Comparison of ENCODE assay signal across 13 cellular contexts in the genomic region with DNA sequence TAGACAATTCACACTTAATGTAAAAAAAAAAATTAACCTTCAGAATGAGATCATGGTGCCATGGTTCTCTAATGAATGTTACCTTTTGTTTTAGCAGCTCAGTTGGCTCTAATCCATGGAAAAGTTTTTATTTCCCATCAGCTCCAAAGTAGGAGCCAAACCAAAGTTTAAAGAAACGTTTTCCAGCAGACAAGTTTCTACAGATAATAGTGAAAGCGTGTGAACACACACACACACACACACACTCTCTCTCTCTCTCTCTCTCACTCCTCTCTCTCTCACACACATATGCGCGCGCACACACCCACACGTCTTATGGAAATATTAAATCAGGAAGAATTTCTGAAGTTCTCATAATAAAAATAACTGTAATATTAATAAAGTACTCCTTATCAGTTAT. TPM values are rescaled to one million over a fixed set of nuclear protein-coding genes. Genes with fewer than 3 reads are reported as not detected.
A peak's percentile ranks its signal among the peaks of the same experiment; 100 is the strongest.
DNase-seq lines count a peak whose midpoint lies in the region; ATAC-seq and TF ChIP-seq lines count a peak whose summit lies in the region.
"Had no signal": no experiment of that assay in that cellular context is flagged by ENCODE, and none has a peak within 500 bp of the region (broad histone marks: within the 10 kb centered on the region; RNA-seq: fewer than 3 reads in every experiment).

No MANE protein-coding gene starts in this region.

- H3K27me3 ChIP-seq in body of pancreas (no peaks in the 10 kb centered on the region), left lung (no peaks in the 10 kb centered on the region), suprapubic skin (no peaks in the 10 kb centered on the region), upper lobe of left lung (no peaks in the 10 kb centered on the region)

- CTCF ChIA-PET in activated CD4-positive, alpha-beta T cell treated with anti-CD3 and anti-CD28 coated beads, Interleukin-2, amount 10 ng/mL, durations not matched to agents 7 days and 5 days (lab: Charles Lee), result interaction anchor here (0.6 to 1.1 kb wide), 4 partner anchors 17 to 150 kb away, joined by 3 read pairs; no protein-coding TSS in a partner anchor

- H3K9me3 ChIP-seq in body of pancreas, result no peaks in the 10 kb centered on the region
- H3K9me3 ChIP-seq in left lung, result no peaks in the 10 kb centered on the region
- no peaks in the 10 kb centered on the region for H3K9me3 ChIP-seq in suprapubic skin
- H3K9me3 ChIP-seq in upper lobe of left lung, result no peaks in the 10 kb centered on the region
- H3K9me3 ChIP-seq: mucosa of descending colon had no signal

- DNase-seq in activated CD4-positive, alpha-beta T cell treated with anti-CD3 and anti-CD28 coated beads, Interleukin-2, amount 10 ng/mL, durations not matched to agents 7 days and 5 days, result no peak
- no peak for DNase-seq in activated CD4-positive, alpha-beta T cell treated with anti-CD3 and anti-CD28 coated beads for 1 hour
- no peak for DNase-seq in body of pancreas
- no peak for DNase-seq in left lung
- no peak for DNase-seq in suprapubic skin (ENCODE audit: low spot score in 2 of 2)
- DNase-seq in upper lobe of left lung, result no peak
- DNase-seq: activated naive CD4-positive, alpha-beta T cell treated with Interleukin-2 at 50 U/mL for 16 hours; effector CD4-positive, alpha-beta T cell; mucosa of descending colon; NCI-H1105; NCI-H510A treated with DMSO at 0.1 percent for 48 hours had no signal

- POLR2A ChIA-PET in activated CD4-positive, alpha-beta T cell treated with anti-CD3 and anti-CD28 coated beads, Interleukin-2, amount 10 ng/mL, durations not matched to agents 7 days and 5 days (lab: Charles Lee), result no interaction called here

- peak overlapping the region; percentile 61 for H3K27ac Mint-ChIP-seq in activated CD4-positive, alpha-beta T cell treated with anti-CD3 and anti-CD28 coated beads, Interleukin-2, amount 10 ng/mL, durations not matched to agents 7 days and 5 days

- TF ChIP-seq EP300 in suprapubic skin (IDR thresholded peaks at IDR 0.05), result no peak
- no peak for TF ChIP-seq EP300 in upper lobe of left lung (IDR thresholded peaks at IDR 0.05)

- TF ChIP-seq CTCF in body of pancreas (IDR thresholded peaks at IDR 0.05), result no peak
- TF ChIP-seq CTCF in left lung (IDR thresholded peaks at IDR 0.05), result no peak
- no peak for TF ChIP-seq CTCF in suprapubic skin (IDR thresholded peaks at IDR 0.05)
- no peak for TF ChIP-seq CTCF in upper lobe of left lung (IDR thresholded peaks at IDR 0.05)

- H3K4me3 ChIP-seq in body of pancreas, result no peak overlapping the region
- no peak overlapping the region for H3K4me3 ChIP-seq in left lung
- no peak overlapping the region for H3K4me3 ChIP-seq in suprapubic skin
- no peak overlapping the region for H3K4me3 ChIP-seq in upper lobe of left lung
- H3K4me3 ChIP-seq: mucosa of descending colon had no signal

- H3K4me1 ChIP-seq in body of pancreas (peaks cover 40% of the 10 kb centered on the region), left lung (peaks cover 12 to 51% of the 10 kb centered on the region in 2 donors), suprapubic skin (peaks cover 56% of the 10 kb centered on the region), upper lobe of left lung (peaks cover 28 to 53% (median 39%) of the 10 kb centered on the region in 4 donors)

- H3K27ac ChIP-seq in body of pancreas, result peak overlapping the region in 1 of 4 donors; percentile 62
- peak overlapping the region; percentile 30 to 45 for H3K27ac ChIP-seq in left lung
- H3K27ac ChIP-seq in suprapubic skin, result peak overlapping the region; percentile 76
- H3K27ac ChIP-seq in upper lobe of left lung, result peak overlapping the region in 2 of 4 donors; percentile 32 to 35

- 61 to 68% methylated on average over 6 of the region's 6 CpGs for WGBS in body of pancreas, 2 donors
- WGBS in suprapubic skin, result 31% methylated on average over 6 of the region's 6 CpGs
- 69 to 72% methylated on average over 6 of the region's 6 CpGs for WGBS in upper lobe of left lung, 2 donors

- intact Hi-C loops in body of pancreas (cut with DNase I) (no loop called here), left lung (cut with DNase I) (no loop called here)

- no peaks in the 10 kb centered on the region for H3K36me3 ChIP-seq in body of pancreas (replicated peaks in 1 of 2; ENCODE audit: insufficient read depth in 1 of 2, low read depth in 2 of 2)
- H3K36me3 ChIP-seq in left lung, result no peaks in the 10 kb centered on the region
- no peaks in the 10 kb centered on the region for H3K36me3 ChIP-seq in suprapubic skin
- H3K36me3 ChIP-seq in upper lobe of left lung, result no peaks in the 10 kb centered on the region

- no peaks in the 10 kb centered on the region for H3K27me3 Mint-ChIP-seq in activated CD4-positive, alpha-beta T cell treated with anti-CD3 and anti-CD28 coated beads, Interleukin-2, amount 10 ng/mL, durations not matched to agents 7 days and 5 days

- peaks cover 63% of the 10 kb centered on the region for H3K4me1 Mint-ChIP-seq in activated CD4-positive, alpha-beta T cell treated with anti-CD3 and anti-CD28 coated beads, Interleukin-2, amount 10 ng/mL, durations not matched to agents 7 days and 5 days

- peaks cover 55% of the 10 kb centered on the region for H3K36me3 Mint-ChIP-seq in activated CD4-positive, alpha-beta T cell treated with anti-CD3 and anti-CD28 coated beads, Interleukin-2, amount 10 ng/mL, durations not matched to agents 7 days and 5 days (ENCODE audit: low read depth)

- peak; percentile 59 for ATAC-seq in body of pancreas
- ATAC-seq in left lung, result peak; percentile 16
- no peak for ATAC-seq in upper lobe of left lung (ENCODE audit: low FRiP score in 2 of 2)
- no peak for ATAC-seq in GM19328 (IDR thresholded peaks at IDR 0.05; ENCODE audit: unreplicated experiment)
- ATAC-seq in HG03196 (IDR thresholded peaks at IDR 0.05; ENCODE audit: unreplicated experiment), result no peak
- ATAC-seq: mucosa of descending colon had no signal

- TF ChIP-seq POLR2A in body of pancreas (IDR thresholded peaks at IDR 0.05) (no peak), suprapubic skin (IDR thresholded peaks at IDR 0.05) (no peak), upper lobe of left lung (IDR thresholded peaks at IDR 0.05) (no peak)

- H3K4me3 Mint-ChIP-seq in activated CD4-positive, alpha-beta T cell treated with anti-CD3 and anti-CD28 coated beads, Interleukin-2, amount 10 ng/mL, durations not matched to agents 7 days and 5 days, result no peak overlapping the region

- no peaks in the 10 kb centered on the region for H3K9me3 Mint-ChIP-seq in activated CD4-positive, alpha-beta T cell treated with anti-CD3 and anti-CD28 coated beads, Interleukin-2, amount 10 ng/mL, durations not matched to agents 7 days and 5 days

RNA-seq across cellular contexts. Expression of gene MBNL1, which starts 46.9 kb away (rescaled TPM):
- total RNA-seq in activated CD4-positive, alpha-beta T cell treated with anti-CD3 and anti-CD28 coated beads, Interleukin-2, amount 10 ng/mL, durations not matched to agents 7 days and 5 days, result 100 to 1,000 TPM; 437 to 559 TPM
- total RNA-seq in body of pancreas, result 10 to 100 TPM; 77.3 to 82.4 TPM
- 100 to 1,000 TPM; 226 to 246 TPM for total RNA-seq in left lung
- total RNA-seq in suprapubic skin, result 100 to 1,000 TPM; 258 to 478 (median 320) TPM
- 100 to 1,000 TPM; 231 to 506 (median 357) TPM for total RNA-seq in upper lobe of left lung

Comparison
In these comparisons a context has a peak if more than half of its experiments do, and no peak if none do; other contexts are left out.
1. ATAC-seq: peak in body of pancreas (single experiment) and left lung (single experiment); none in upper lobe of left lung (0 of 2), GM19328 (single experiment) and HG03196 (single experiment).